In the genomic region with DNA sequence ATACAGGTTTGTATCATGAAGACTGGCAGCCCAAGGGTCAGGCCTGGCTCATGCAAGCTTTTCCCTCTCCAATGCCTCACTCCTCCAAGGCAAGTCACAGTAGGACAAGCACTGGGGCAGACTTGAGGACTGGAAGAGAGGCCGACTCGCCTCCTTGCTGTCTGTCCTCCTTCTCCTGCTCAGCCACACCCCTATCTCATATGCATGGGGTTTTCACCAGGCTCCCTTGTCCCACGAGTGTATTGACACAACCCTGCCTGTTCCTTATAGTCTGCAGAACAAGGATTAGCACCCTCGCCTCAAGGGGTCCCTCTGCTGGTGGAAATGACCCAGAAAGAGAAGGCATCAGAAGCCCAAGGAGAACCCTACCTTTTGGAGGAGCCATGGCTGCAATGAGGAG, we compare ENCODE assay signal across 8 cellular contexts.
DNase-seq lines count a peak whose midpoint lies in the region; ATAC-seq, FAIRE-seq and TF ChIP-seq lines count a peak whose summit lies in the region.

No MANE protein-coding gene starts in this region.

- H3K27ac ChIP-seq in A549 (no peak overlapping the region), fibroblast of lung (ENCODE audit: insufficient read depth, low read length) (no peak overlapping the region)

- H3K27ac Mint-ChIP-seq in immature natural killer cell = no peak overlapping the region

- TF ChIP-seq CTCF in A549 (IDR thresholded peaks at IDR 0.05) = 0 out of 3 replicates have a peak, but pooled peaks have one; percentile 10
- TF ChIP-seq CTCF in GM10248 (IDR thresholded peaks at IDR 0.05; ENCODE audit: control extremely low read depth, extremely low read depth, low read depth, missing control alignments) = peak; percentile 32
- TF ChIP-seq CTCF in fibroblast of lung (conservative IDR thresholded peaks at IDR 0.05 in 1 of 2, IDR thresholded peaks at IDR 0.05 in 1 of 2; ENCODE audit: low read depth in 1 of 2, low read length in 2 of 2) = peak in 1 of 2 donors; percentile 55

- H3K79me2 ChIP-seq in fibroblast of lung (ENCODE audit: control insufficient read depth, insufficient read depth, low read length) = no peaks in the 10 kb centered on the region

- no peaks in the 10 kb centered on the region for H3K36me3 Mint-ChIP-seq in immature natural killer cell

- H3K9me3 ChIP-seq in A549 (no peaks in the 10 kb centered on the region), fibroblast of lung (ENCODE audit: control insufficient read depth, insufficient read depth, low read depth, low read length) (no peaks in the 10 kb centered on the region)

- no peaks in the 10 kb centered on the region for H3K4me1 Mint-ChIP-seq in immature natural killer cell

- H3K36me3 ChIP-seq in fibroblast of lung (ENCODE audit: control insufficient read depth, insufficient read depth, low read length) = no peaks in the 10 kb centered on the region

- TF ChIP-seq RAD21 in A549 (conservative IDR thresholded peaks at IDR 0.05 in 1 of 2, IDR thresholded peaks at IDR 0.05 in 1 of 2) = peak in 1 of 2 experiments; percentile 23; a peak in 1 of 5 replicates

- 0% methylated on average over 4 of the region's 4 CpGs for WGBS in A549 (ENCODE audit: missing lambda C conversion rate)

- TF ChIP-seq POLR2A in A549 (IDR thresholded peaks at IDR 0.05; ENCODE audit: low read length) = no peak

- no peak overlapping the region for H3K9ac ChIP-seq in fibroblast of lung (ENCODE audit: insufficient read depth, low read length)

- CTCF ChIA-PET in A549 (lab: Yijun Ruan, JAX) (interaction anchor here (0.6 to 0.8 kb wide), 2 partner anchors 68 to 757 kb away, joined by 3 read pairs; no protein-coding TSS in a partner anchor), GM10248 (lab: Yijun Ruan, JAX) (interaction anchor here (0.6 to 4.7 kb wide), 5 partner anchors 8 to 1956 kb away, joined by 3 to 19 read pairs (median 3); no protein-coding TSS in a partner anchor)

- no peaks in the 10 kb centered on the region for H4K20me1 ChIP-seq in fibroblast of lung (ENCODE audit: control insufficient read depth, extremely low read depth, insufficient read depth, low read length)

- no peak for TF ChIP-seq EP300 in A549 (IDR thresholded peaks at IDR 0.05)

- H3K4me3 ChIP-seq in A549 = no peak overlapping the region
- no peak overlapping the region for H3K4me3 ChIP-seq in fibroblast of lung (replicated peaks in 1 of 4; ENCODE audit: control extremely low read depth in 1 of 4, insufficient read depth in 1 of 4, low read depth in 3 of 4, low read length in 4 of 4)

- H3K4me2 ChIP-seq in A549 = no peak overlapping the region
- H3K4me2 ChIP-seq in fibroblast of lung (ENCODE audit: extremely low read depth, insufficient read depth, low read length) = no peak overlapping the region

- peak in 1 of 2 experiments; percentile 70; a peak in 3 of 6 replicates for ATAC-seq in A549
- ATAC-seq in GM18858 (IDR thresholded peaks at IDR 0.05; ENCODE audit: unreplicated experiment) = no peak

- H3K27me3 ChIP-seq in fibroblast of lung (ENCODE audit: control insufficient read depth, insufficient read depth, low read length) = no peaks in the 10 kb centered on the region

- H2AFZ ChIP-seq in fibroblast of lung (ENCODE audit: low read length) = no peak overlapping the region

- DNase-seq in A549 (ENCODE audit: low read depth in 1 of 2, low spot score in 1 of 2) (peak in 1 of 2 experiments; percentile 10), GM10248 (ENCODE audit: extremely low spot score) (no peak), NCI-H345 (lab: John Stamatoyannopoulos, UW) (peak; percentile 53), fibroblast of lung (ENCODE audit: low read depth in 2 of 2) (peak; percentile 38 to 44), AG08396 (ENCODE audit: low spot score) (no peak), immature natural killer cell (no peak), GM19240 (ENCODE audit: insufficient read length, low spot score) (no peak)

- FAIRE-seq in A549 (lab: Jason Lieb, UNC) = no peak

- peaks cover 0 to 29% (median 9%) of the 10 kb centered on the region in 6 donors for H3K9me3 Mint-ChIP-seq in immature natural killer cell

- POLR2A ChIA-PET in A549 (lab: Yijun Ruan, JAX) = no interaction called here
- POLR2A ChIA-PET in GM10248 (lab: Yijun Ruan, JAX) = no interaction called here

- no peaks in the 10 kb centered on the region for H3K27me3 Mint-ChIP-seq in immature natural killer cell (ENCODE audit: low read depth in 3 of 3)

- no peaks in the 10 kb centered on the region for H3K4me1 ChIP-seq in A549
- no peaks in the 10 kb centered on the region for H3K4me1 ChIP-seq in fibroblast of lung (ENCODE audit: control insufficient read depth, extremely low read depth, insufficient read depth, low read length)

- H3K4me3 Mint-ChIP-seq in immature natural killer cell = no peak overlapping the region

TF ChIP-seq in A549, 52 proteins besides CTCF, POLR2A, EP300 and RAD21:
- no peak for TF ChIP-seq RFX5 (IDR thresholded peaks at IDR 0.05)
- no peak for TF ChIP-seq SREBF2 (IDR thresholded peaks at IDR 0.05)
- TF ChIP-seq, protein P1, sequence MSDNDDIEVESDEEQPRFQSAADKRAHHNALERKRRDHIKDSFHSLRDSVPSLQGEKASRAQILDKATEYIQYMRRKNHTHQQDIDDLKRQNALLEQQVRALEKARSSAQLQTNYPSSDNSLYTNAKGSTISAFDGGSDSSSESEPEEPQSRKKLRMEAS (IDR thresholded peaks at IDR 0.05) = no peak
- no peak for TF ChIP-seq JUNB (IDR thresholded peaks at IDR 0.05)
- TF ChIP-seq FOSB (CRISPR knock-in tag; IDR thresholded peaks at IDR 0.05) = no peak
- no peak for TF ChIP-seq CBX8 (IDR thresholded peaks at IDR 0.05)
- TF ChIP-seq NFE2L2 (conservative IDR thresholded peaks at IDR 0.05; ENCODE audit: low read length) = no peak
- TF ChIP-seq, protein P2, sequence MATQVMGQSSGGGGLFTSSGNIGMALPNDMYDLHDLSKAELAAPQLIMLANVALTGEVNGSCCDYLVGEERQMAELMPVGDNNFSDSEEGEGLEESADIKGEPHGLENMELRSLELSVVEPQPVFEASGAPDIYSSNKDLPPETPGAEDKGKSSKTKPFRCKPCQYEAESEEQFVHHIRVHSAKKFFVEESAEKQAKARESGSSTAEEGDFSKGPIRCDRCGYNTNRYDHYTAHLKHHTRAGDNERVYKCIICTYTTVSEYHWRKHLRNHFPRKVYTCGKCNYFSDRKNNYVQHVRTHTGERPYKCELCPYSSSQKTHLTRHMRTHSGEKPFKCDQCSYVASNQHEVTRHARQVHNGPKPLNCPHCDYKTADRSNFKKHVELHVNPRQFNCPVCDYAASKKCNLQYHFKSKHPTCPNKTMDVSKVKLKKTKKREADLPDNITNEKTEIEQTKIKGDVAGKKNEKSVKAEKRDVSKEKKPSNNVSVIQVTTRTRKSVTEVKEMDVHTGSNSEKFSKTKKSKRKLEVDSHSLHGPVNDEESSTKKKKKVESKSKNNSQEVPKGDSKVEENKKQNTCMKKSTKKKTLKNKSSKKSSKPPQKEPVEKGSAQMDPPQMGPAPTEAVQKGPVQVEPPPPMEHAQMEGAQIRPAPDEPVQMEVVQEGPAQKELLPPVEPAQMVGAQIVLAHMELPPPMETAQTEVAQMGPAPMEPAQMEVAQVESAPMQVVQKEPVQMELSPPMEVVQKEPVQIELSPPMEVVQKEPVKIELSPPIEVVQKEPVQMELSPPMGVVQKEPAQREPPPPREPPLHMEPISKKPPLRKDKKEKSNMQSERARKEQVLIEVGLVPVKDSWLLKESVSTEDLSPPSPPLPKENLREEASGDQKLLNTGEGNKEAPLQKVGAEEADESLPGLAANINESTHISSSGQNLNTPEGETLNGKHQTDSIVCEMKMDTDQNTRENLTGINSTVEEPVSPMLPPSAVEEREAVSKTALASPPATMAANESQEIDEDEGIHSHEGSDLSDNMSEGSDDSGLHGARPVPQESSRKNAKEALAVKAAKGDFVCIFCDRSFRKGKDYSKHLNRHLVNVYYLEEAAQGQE (IDR thresholded peaks at IDR 0.05) = no peak
- TF ChIP-seq, protein P3, sequence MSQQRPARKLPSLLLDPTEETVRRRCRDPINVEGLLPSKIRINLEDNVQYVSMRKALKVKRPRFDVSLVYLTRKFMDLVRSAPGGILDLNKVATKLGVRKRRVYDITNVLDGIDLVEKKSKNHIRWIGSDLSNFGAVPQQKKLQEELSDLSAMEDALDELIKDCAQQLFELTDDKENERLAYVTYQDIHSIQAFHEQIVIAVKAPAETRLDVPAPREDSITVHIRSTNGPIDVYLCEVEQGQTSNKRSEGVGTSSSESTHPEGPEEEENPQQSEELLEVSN (IDR thresholded peaks at IDR 0.05; ENCODE audit: borderline replicate concordance, low read depth) = no peak
- TF ChIP-seq, protein P4, sequence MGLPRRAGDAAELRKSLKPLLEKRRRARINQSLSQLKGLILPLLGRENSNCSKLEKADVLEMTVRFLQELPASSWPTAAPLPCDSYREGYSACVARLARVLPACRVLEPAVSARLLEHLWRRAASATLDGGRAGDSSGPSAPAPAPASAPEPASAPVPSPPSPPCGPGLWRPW (IDR thresholded peaks at IDR 0.05) = no peak
- no peak for TF ChIP-seq TP53 (CRISPR knock-in tag; IDR thresholded peaks at IDR 0.05)
- TF ChIP-seq SMC3 (IDR thresholded peaks at IDR 0.05) = no peak
- TF ChIP-seq CHD2 (IDR thresholded peaks at IDR 0.05; ENCODE audit: low read length, partially characterized antibody) = no peak
- no peak for TF ChIP-seq GATA3 (IDR thresholded peaks at IDR 0.05; ENCODE audit: borderline replicate concordance)
- TF ChIP-seq CHD4 (IDR thresholded peaks at IDR 0.05; ENCODE audit: borderline replicate concordance) = no peak
- no peak for TF ChIP-seq JUN (IDR thresholded peaks at IDR 0.05)

Comparison
In these comparisons a context has a peak if more than half of its experiments do, and no peak if none do; other contexts are left out.
1. DNase-seq: peak in NCI-H345 (single experiment) and fibroblast of lung (2 of 2); none in GM10248 (single experiment), AG08396 (single experiment), immature natural killer cell (0 of 3) and GM19240 (single experiment).